28 cellular contexts compared by ENCODE assay signal in the genomic region with DNA sequence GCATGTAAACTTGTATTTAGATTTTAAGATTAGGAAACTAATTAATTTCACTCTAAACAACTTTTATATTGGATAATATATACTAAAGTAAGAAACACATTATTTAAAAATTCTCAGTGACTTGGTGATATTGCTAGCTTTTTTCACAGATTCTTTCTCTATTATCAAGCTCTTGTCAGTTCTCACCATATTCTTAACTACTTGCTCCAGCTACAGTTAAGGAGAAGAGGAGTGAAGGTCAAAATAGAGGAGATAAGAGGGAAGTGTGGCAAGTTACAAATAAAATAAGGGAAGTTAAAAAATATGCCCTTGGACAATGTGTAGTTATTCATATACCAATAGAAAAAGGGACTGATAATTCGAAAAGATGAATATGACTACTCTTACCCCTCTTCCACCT.
"Had no signal": no experiment of that assay in that cellular context is flagged by ENCODE, and none has a peak within 500 bp of the region (broad histone marks: within the 10 kb centered on the region; RNA-seq: fewer than 3 reads in every experiment).

No MANE protein-coding gene starts in this region.

- H3K27ac ChIP-seq: ascending aorta, breast epithelium, cardiac muscle cell, colonic mucosa, epithelial cell of prostate, WERI-Rb-1 had no signal

- ATAC-seq: activated CD4-positive, CD25-positive, alpha-beta regulatory T cell treated with anti-CD3 and anti-CD28 coated beads, Interleukin-2, amount 50 U/mL, for 24 hours; activated naive CD4-positive, alpha-beta T cell treated with anti-CD3 and anti-CD28 coated beads, Interleukin-2, amount 50 U/mL, for 72 hours; activated T-cell treated with anti-CD3 and anti-CD28 coated beads, Interleukin-2, amount 50 U/mL, for 72 hours; esophagus mucosa; T-helper 17 cell had no signal

- H3K9me3 ChIP-seq: ascending aorta, colonic mucosa had no signal

- H3K4me3 ChIP-seq: ascending aorta, breast epithelium, cardiac muscle cell, colonic mucosa had no signal

- H3K4me1 ChIP-seq: breast epithelium, colonic mucosa had no signal

- DNase-seq: activated B cell treated with CpG ODN at 0.5 μM for 24 hours; activated CD4-positive, alpha-beta memory T cell treated with anti-CD3 and anti-CD28 coated beads, Interleukin-2, amount 10 ng/mL, durations not matched to agents 7 days and 5 days; activated CD4-positive, alpha-beta T cell treated with anti-CD3 and anti-CD28 coated beads for 48 hours; activated CD8-positive, alpha-beta memory T cell treated with anti-CD3 and anti-CD28 coated beads, Interleukin-2, amount 50 U/mL, for 48 hours; activated gamma-delta T cell; activated naive CD4-positive, alpha-beta T cell; activated naive CD4-positive, alpha-beta T cell treated with anti-CD3 and anti-CD28 coated beads, Interleukin-2, amount 10 ng/mL, durations not matched to agents 7 days and 5 days; activated naive CD8-positive, alpha-beta T cell treated with anti-CD3 and anti-CD28 coated beads, Interleukin-2, amount 10 ng/mL, durations not matched to agents 7 days and 5 days; activated T-cell treated with anti-CD3 and anti-CD28 coated beads for 4 hours; activated T-cell treated with anti-CD3 and anti-CD28 coated beads, Interleukin-2, amount 50 U/mL, for 24 hours; activated T-cell treated with anti-CD3 and anti-CD28 coated beads, Interleukin-2, amount 50 U/mL, for 72 hours; central memory CD4-positive, alpha-beta T cell; cerebellar nuclear complex; colonic mucosa; effector CD8-positive, alpha-beta T cell; foreskin fibroblast; head of caudate nucleus; T-helper 1 cell; T-helper 17 cell; T1000; WERI-Rb-1 had no signal

- H3K36me3 ChIP-seq: ascending aorta, breast epithelium, cardiac muscle cell, colonic mucosa, WERI-Rb-1 had no signal

- H3K27me3 ChIP-seq: ascending aorta, breast epithelium, cardiac muscle cell, colonic mucosa had no signal
